ENCODE assay signal across 8 cellular contexts in genomic region chr3:50260027-50260941, GRCh38. TPM values are rescaled to one million over a fixed set of nuclear protein-coding genes. Genes with fewer than 3 reads are reported as not detected.
DNase-seq lines count a peak whose midpoint lies in the region; ATAC-seq and TF ChIP-seq lines count a peak whose summit lies in the region.

No MANE protein-coding gene starts in this region.

- WGBS in SK-N-SH (ENCODE audit: low lambda C conversion rate), result 5% methylated on average over 11 of the region's 70 CpGs
- WGBS in ovary, 3 donors, result 1 to 4% (median 1%) methylated on average over 29 to 70 of the region's 70 CpGs
- 3% methylated on average over 70 of the region's 70 CpGs for WGBS in thymus

- ATAC-seq in GM21576 (IDR thresholded peaks at IDR 0.05; ENCODE audit: unreplicated experiment), result peak; percentile 87

- peak; percentile 71 for TF ChIP-seq RAD21 in SK-N-SH (IDR thresholded peaks at IDR 0.05; ENCODE audit: low read length)

- H3K4me3 ChIP-seq in Karpas-422 (ENCODE audit: low read length) (peak overlapping the region; percentile 62), SK-N-SH (ENCODE audit: low read depth in 2 of 2, low read length in 1 of 2) (peak overlapping the region; percentile 59 to 60), ovary (peak overlapping the region; percentile 60), thymus (ENCODE audit: low read length) (peak overlapping the region; percentile 54)

- no peak overlapping the region for H2AFZ ChIP-seq in Karpas-422 (ENCODE audit: low read length)
- H2AFZ ChIP-seq in SK-N-SH (ENCODE audit: low read depth), result no peak overlapping the region

- H3K4me1 ChIP-seq in Karpas-422 (ENCODE audit: low read length), result peaks cover 10% of the 10 kb centered on the region
- peaks cover 24 to 32% of the 10 kb centered on the region in 2 experiments; a peak in 3 of 4 replicates for H3K4me1 ChIP-seq in SK-N-SH (ENCODE audit: control insufficient read depth in 1 of 2, insufficient read depth in 2 of 2, low read depth in 1 of 2, low read length in 1 of 2)
- H3K4me1 ChIP-seq in ovary (ENCODE audit: insufficient read depth), result peaks cover 22% of the 10 kb centered on the region
- peaks cover 3% of the 10 kb centered on the region for H3K4me1 ChIP-seq in thymus (ENCODE audit: control insufficient read depth, insufficient read depth, low read length)

- H3K9me2 ChIP-seq in Karpas-422 (replicated peaks; ENCODE audit: insufficient read depth, low read length) (no peaks in the 10 kb centered on the region), SK-N-SH (no peaks in the 10 kb centered on the region)

- H3K4me2 ChIP-seq in Karpas-422 (ENCODE audit: low read depth, low read length, poor library complexity, severe bottlenecking), result peak overlapping the region; percentile 69
- peak overlapping the region; percentile 93 for H3K4me2 ChIP-seq in SK-N-SH

- intact Hi-C loops in ovary (cut with DNase I), result loop anchor here in 1 of 4 donors (10.0 kb wide), 1 partner anchor 65 kb away; the partner anchor contains the start of genes HYAL2 and TUSC2

- H3K27me3 Mint-ChIP-seq in activated naive CD8-positive, alpha-beta T cell, result no peaks in the 10 kb centered on the region
- H3K27me3 Mint-ChIP-seq in glutamatergic neuron (ENCODE audit: unreplicated experiment), result peaks cover 17% of the 10 kb centered on the region

- H3K9ac ChIP-seq in Karpas-422 (ENCODE audit: low read length) (peak overlapping the region; percentile 71), SK-N-SH (peak overlapping the region; percentile 90)

- TF ChIP-seq POLR2A in ovary (IDR thresholded peaks at IDR 0.05), result peak; percentile 92

- no peak overlapping the region for H3K27ac ChIP-seq in Karpas-422 (ENCODE audit: low read length)
- peak overlapping the region; percentile 76 to 94 for H3K27ac ChIP-seq in SK-N-SH (ENCODE audit: low read depth in 2 of 2, low read length in 1 of 2)
- peak overlapping the region; percentile 97 to 99 for H3K27ac ChIP-seq in ovary
- peak overlapping the region; percentile 77 for H3K27ac ChIP-seq in thymus (ENCODE audit: low read depth)

- peak; percentile 88 for DNase-seq in ELR (ENCODE audit: low read depth)
- peak; percentile 94 for DNase-seq in Karpas-422
- peak; percentile 99 for DNase-seq in SK-N-SH
- DNase-seq in glutamatergic neuron, result peak; percentile 97
- DNase-seq in ovary, result peak; percentile 93 to 97 (median 96)

- H3K36me3 Mint-ChIP-seq in activated naive CD8-positive, alpha-beta T cell, result peaks cover 4% of the 10 kb centered on the region
- no peaks in the 10 kb centered on the region for H3K36me3 Mint-ChIP-seq in glutamatergic neuron (ENCODE audit: unreplicated experiment)

- no peaks in the 10 kb centered on the region for H3K9me3 Mint-ChIP-seq in activated naive CD8-positive, alpha-beta T cell (ENCODE audit: low read depth)
- H3K9me3 Mint-ChIP-seq in glutamatergic neuron (ENCODE audit: unreplicated experiment), result peaks cover 14% of the 10 kb centered on the region

- peaks cover 4% of the 10 kb centered on the region for H3K36me3 ChIP-seq in Karpas-422 (ENCODE audit: insufficient read depth, low read length)
- H3K36me3 ChIP-seq in SK-N-SH (replicated peaks in 1 of 2; ENCODE audit: control insufficient read depth in 1 of 2, insufficient read depth in 2 of 2, low read length in 1 of 2), result peaks cover 21 to 32% of the 10 kb centered on the region in 2 experiments
- H3K36me3 ChIP-seq in ovary, result no peaks in the 10 kb centered on the region
- peaks cover 32% of the 10 kb centered on the region for H3K36me3 ChIP-seq in thymus (ENCODE audit: control insufficient read depth, insufficient read depth)

- H3K27me3 ChIP-seq in Karpas-422 (ENCODE audit: low read length), result no peaks in the 10 kb centered on the region
- no peaks in the 10 kb centered on the region for H3K27me3 ChIP-seq in SK-N-SH (ENCODE audit: insufficient read depth)
- no peaks in the 10 kb centered on the region for H3K27me3 ChIP-seq in ovary
- no peaks in the 10 kb centered on the region for H3K27me3 ChIP-seq in thymus (ENCODE audit: control insufficient read depth, insufficient read depth)

- H3K4me3 Mint-ChIP-seq in activated naive CD8-positive, alpha-beta T cell, result peak overlapping the region; percentile 70
- H3K4me3 Mint-ChIP-seq in glutamatergic neuron (ENCODE audit: unreplicated experiment), result peak overlapping the region; percentile 71

- H4K20me1 ChIP-seq in Karpas-422 (ENCODE audit: insufficient read depth, low read depth, low read length) (no peaks in the 10 kb centered on the region; the same call in 1 of the 2 replicates), SK-N-SH (ENCODE audit: insufficient read depth) (no peaks in the 10 kb centered on the region)

- H3F3A ChIP-seq in SK-N-SH (replicated peaks; ENCODE audit: insufficient read depth), result peaks cover 51% of the 10 kb centered on the region

- H3K79me2 ChIP-seq in Karpas-422 (ENCODE audit: low read length) (no peaks in the 10 kb centered on the region), SK-N-SH (ENCODE audit: insufficient read depth) (peaks cover 15% of the 10 kb centered on the region)

- CTCF ChIA-PET in SK-N-SH (lab: Yijun Ruan, JAX), result interaction anchor here (0.6 to 61.6 kb wide), 25 partner anchors 8 to 349 kb away, joined by 3 to 1375 read pairs (median 3); partner anchors contain the start of genes GNAI2, GNAT1, HYAL2 and HYAL3

- H3K4me1 Mint-ChIP-seq in activated naive CD8-positive, alpha-beta T cell (ENCODE audit: low read depth), result peaks cover 4% of the 10 kb centered on the region
- H3K4me1 Mint-ChIP-seq in glutamatergic neuron (ENCODE audit: low read depth, unreplicated experiment), result peaks cover 10% of the 10 kb centered on the region

- peak; percentile 82 for TF ChIP-seq CTCF in SK-N-SH (IDR thresholded peaks at IDR 0.05)
- peak; percentile 98 for TF ChIP-seq CTCF in glutamatergic neuron (IDR thresholded peaks at IDR 0.05; ENCODE audit: partially characterized antibody, unreplicated experiment)
- TF ChIP-seq CTCF in ovary (IDR thresholded peaks at IDR 0.05), result peak; percentile 99 to 100 (median 100)

- POLR2A ChIA-PET in SK-N-SH (lab: Yijun Ruan, JAX), result interaction anchor here (0.6 to 1.8 kb wide), 8 partner anchors 10 to 309 kb away, joined by 3 to 10 read pairs (median 4); partner anchors contain the start of genes GNAI2, HEMK1, IFRD2 and LSMEM2

- peak overlapping the region; percentile 68 for H3K27ac Mint-ChIP-seq in activated naive CD8-positive, alpha-beta T cell
- H3K27ac Mint-ChIP-seq in glutamatergic neuron (ENCODE audit: unreplicated experiment), result peak overlapping the region; percentile 96

- peak in 1 of 2 experiments; percentile 33; a peak in 1 of 4 replicates for TF ChIP-seq EP300 in SK-N-SH (IDR thresholded peaks at IDR 0.05; ENCODE audit: borderline replicate concordance in 1 of 2, low read depth in 1 of 2, low read length in 1 of 2)
- no peak for TF ChIP-seq EP300 in ovary (IDR thresholded peaks at IDR 0.05)

- H3K9me3 ChIP-seq in Karpas-422 (ENCODE audit: low read length) (no peaks in the 10 kb centered on the region), SK-N-SH (no peaks in the 10 kb centered on the region), ovary (no peaks in the 10 kb centered on the region), thymus (ENCODE audit: control insufficient read depth) (no peaks in the 10 kb centered on the region)

TF ChIP-seq in SK-N-SH, 30 proteins besides CTCF, POLR2A, EP300 and RAD21 (continues in another document):
- 0 out of 2 replicates have a peak, but pooled peaks have one; percentile 30 for TF ChIP-seq RFX5 (IDR thresholded peaks at IDR 0.05; ENCODE audit: low read length)

RNA-seq across cellular contexts. Expression of gene SEMA3B, which starts 8.7 kb away (rescaled TPM):
- total RNA-seq in Karpas-422 (2014; rRNA removed; shearing (Covaris generic); ENCODE audit: low replicate concordance), result 0.15 and 0.29 TPM in 2 replicates
- 12.4 and 14.9 TPM in 2 replicates for polyA plus RNA-seq in SK-N-SH (2012; rRNA removed)
- polyA plus RNA-seq in SK-N-SH (2012; cell fraction: cytosol; rRNA removed), result 3.4 and 5.3 TPM in 2 replicates
- polyA plus RNA-seq in SK-N-SH (2012; cell fraction: nucleus; rRNA removed), result 83.1 and 135 TPM in 2 replicates
- total RNA-seq in glutamatergic neuron (ENCODE audit: unreplicated experiment), result 5.4 TPM
- 100 to 1,000 TPM in 1 of 7 donors, 10 to 100 TPM in 6; 18.4 to 224 (median 51.9) TPM for total RNA-seq in ovary
- polyA plus RNA-seq in ovary, result 10 to 100 TPM in 1 of 2 donors, 1 to 10 TPM in 1; 5.0 to 30.9 TPM
- polyA plus RNA-seq in thymus, result 4.8 TPM

RNA-seq across cellular contexts. Expression of gene LSMEM2, which starts 18.6 kb away (rescaled TPM):
- 0.14 TPM in 1 of 2 replicates, not detected in the other for total RNA-seq in Karpas-422 (2014; rRNA removed; shearing (Covaris generic); ENCODE audit: low replicate concordance)
- 0.03 TPM in 1 of 2 replicates, not detected in the other for polyA plus RNA-seq in SK-N-SH (2012; rRNA removed)
- not detected in 2 replicates for polyA plus RNA-seq in SK-N-SH (2012; cell fraction: cytosol; rRNA removed)
- polyA plus RNA-seq in SK-N-SH (2012; cell fraction: nucleus; rRNA removed), result 0.13 and 0.21 TPM in 2 replicates
- not detected for total RNA-seq in glutamatergic neuron (ENCODE audit: unreplicated experiment)
- total RNA-seq in ovary, result 1 to 10 TPM in 2 of 7 donors, under 1 TPM in 3, not detected in 2; 0.42 to 1.4 (median 0.76) TPM
- polyA plus RNA-seq in ovary, result 1 to 10 TPM in 1 of 2 donors, under 1 TPM in 1; 0.60 to 1.0 TPM
- 0.11 TPM for polyA plus RNA-seq in thymus

RNA-seq across cellular contexts. Expression of gene GNAI2, which starts 24.3 kb away (rescaled TPM):
- 151 and 174 TPM in 2 replicates for total RNA-seq in Karpas-422 (2014; rRNA removed; shearing (Covaris generic); ENCODE audit: low replicate concordance)
- polyA plus RNA-seq in SK-N-SH (2012; rRNA removed) (641 and 649 TPM in 2 replicates), ovary (100 to 1,000 TPM; 189 to 309 TPM), thymus (187 TPM)
- polyA plus RNA-seq in SK-N-SH (2012; cell fraction: cytosol; rRNA removed), result 388 and 495 TPM in 2 replicates
- 361 and 439 TPM in 2 replicates for polyA plus RNA-seq in SK-N-SH (2012; cell fraction: nucleus; rRNA removed)
- total RNA-seq in glutamatergic neuron (ENCODE audit: unreplicated experiment) (297 TPM), ovary (100 to 1,000 TPM in 6 of 7 donors, 10 to 100 TPM in 1; 72.3 to 259 (median 212) TPM)

RNA-seq across cellular contexts. Expression of gene IFRD2, which starts 31.9 kb away (rescaled TPM):
- 75.2 and 82.1 TPM in 2 replicates for total RNA-seq in Karpas-422 (2014; rRNA removed; shearing (Covaris generic); ENCODE audit: low replicate concordance)
- polyA plus RNA-seq in SK-N-SH (2012; rRNA removed), result 52.4 and 73.2 TPM in 2 replicates
- polyA plus RNA-seq in SK-N-SH (2012; cell fraction: cytosol; rRNA removed), result 28.8 and 46.5 TPM in 2 replicates
- polyA plus RNA-seq in SK-N-SH (2012; cell fraction: nucleus; rRNA removed), result 222 and 253 TPM in 2 replicates
- 38.2 TPM for total RNA-seq in glutamatergic neuron (ENCODE audit: unreplicated experiment)
- 10 to 100 TPM; 31.8 to 76.9 (median 56.4) TPM for total RNA-seq in ovary
- 10 to 100 TPM; 14.5 to 32.8 TPM for polyA plus RNA-seq in ovary
- polyA plus RNA-seq in thymus, result 52.3 TPM

RNA-seq across cellular contexts. Expression of gene HYAL3, which starts 38.9 kb away (rescaled TPM):
- 9.3 and 17.2 TPM in 2 replicates for total RNA-seq in Karpas-422 (2014; rRNA removed; shearing (Covaris generic); ENCODE audit: low replicate concordance)
- polyA plus RNA-seq in SK-N-SH (2012; rRNA removed) (7.8 and 8.4 TPM in 2 replicates), ovary (1 to 10 TPM; 1.5 to 1.9 TPM), thymus (2.5 TPM)
- 3.1 and 5.6 TPM in 2 replicates for polyA plus RNA-seq in SK-N-SH (2012; cell fraction: cytosol; rRNA removed)
- polyA plus RNA-seq in SK-N-SH (2012; cell fraction: nucleus; rRNA removed), result 8.7 and 10.0 TPM in 2 replicates
- total RNA-seq in glutamatergic neuron (ENCODE audit: unreplicated experiment) (6.9 TPM), ovary (1 to 10 TPM in 6 of 7 donors, under 1 TPM in 1; 0.58 to 4.3 (median 2.0) TPM)
